Comparison of ENCODE assay signal across 13 cellular contexts in genomic region chr3:175121225-175121624, GRCh38.
DNase-seq lines count a peak whose midpoint lies in the region; ATAC-seq and TF ChIP-seq lines count a peak whose summit lies in the region.
"Had no signal": no experiment of that assay in that cellular context is flagged by ENCODE, and none has a peak within 500 bp of the region (broad histone marks: within the 10 kb centered on the region; RNA-seq: fewer than 3 reads in every experiment).

No MANE protein-coding gene starts in this region.

- H3K4me2 ChIP-seq in Karpas-422 (ENCODE audit: low read depth, low read length, poor library complexity, severe bottlenecking): no peak overlapping the region
- H3K4me2 ChIP-seq in neural progenitor cell: no peak overlapping the region

- DNase-seq in DMS 273 (lab: John Stamatoyannopoulos, UW; ENCODE audit: unreplicated experiment) (peak; percentile 17), DMS 273 treated with DMSO at 0.1 percent for 48 hours (lab: John Stamatoyannopoulos, UW) (no peak), Karpas-422 (peak; percentile 43), colonic mucosa (peak; percentile 28), neural progenitor cell (ENCODE audit: low spot score) (peak; percentile 3), AG08395 (ENCODE audit: low spot score) (no peak)
- no peak for DNase-seq in activated CD4-positive, CD25-positive, alpha-beta regulatory T cell (lab: John Stamatoyannopoulos, UW)
- DNase-seq: 8988T; activated naive CD8-positive, alpha-beta T cell treated with anti-CD3 and anti-CD28 coated beads, Interleukin-2, amount 10 ng/mL, durations not matched to agents 7 days and 5 days; gastrocnemius medialis; naive thymus-derived CD4-positive, alpha-beta T cell had no signal

- H3K79me2 ChIP-seq in Karpas-422 (ENCODE audit: low read length) (no peaks in the 10 kb centered on the region), neural progenitor cell (ENCODE audit: low read depth) (no peaks in the 10 kb centered on the region)

- no peaks in the 10 kb centered on the region for H4K20me1 ChIP-seq in Karpas-422 (ENCODE audit: insufficient read depth, low read depth, low read length)
- H4K20me1 ChIP-seq in neural progenitor cell (ENCODE audit: low read depth): no peaks in the 10 kb centered on the region

- intact Hi-C loops in colonic mucosa (cut with DNase I): no loop called here

- H3K4me1 Mint-ChIP-seq in neural progenitor cell: no peaks in the 10 kb centered on the region
- H3K4me1 Mint-ChIP-seq: activated naive CD8-positive, alpha-beta T cell treated with anti-CD3 and anti-CD28 coated beads, Interleukin-2, amount 10 ng/mL, durations not matched to agents 7 days and 5 days; naive thymus-derived CD4-positive, alpha-beta T cell had no signal

- no peaks in the 10 kb centered on the region for H3K36me3 Mint-ChIP-seq in neural progenitor cell
- H3K36me3 Mint-ChIP-seq: activated naive CD8-positive, alpha-beta T cell treated with anti-CD3 and anti-CD28 coated beads, Interleukin-2, amount 10 ng/mL, durations not matched to agents 7 days and 5 days; naive thymus-derived CD4-positive, alpha-beta T cell had no signal

- no peak overlapping the region for H3K27ac ChIP-seq in Karpas-422 (ENCODE audit: low read length)
- H3K27ac ChIP-seq in colonic mucosa: no peak overlapping the region
- no peak overlapping the region for H3K27ac ChIP-seq in neural progenitor cell
- H3K27ac ChIP-seq: gastrocnemius medialis, thyroid gland had no signal

- H3K9me3 Mint-ChIP-seq in neural progenitor cell: peaks cover 9% of the 10 kb centered on the region

- no peak overlapping the region for H3K27ac Mint-ChIP-seq in neural progenitor cell
- H3K27ac Mint-ChIP-seq: activated naive CD8-positive, alpha-beta T cell treated with anti-CD3 and anti-CD28 coated beads, Interleukin-2, amount 10 ng/mL, durations not matched to agents 7 days and 5 days; naive thymus-derived CD4-positive, alpha-beta T cell had no signal

- no peaks in the 10 kb centered on the region for H3K9me2 ChIP-seq in Karpas-422 (replicated peaks; ENCODE audit: insufficient read depth, low read length)

- no peak overlapping the region for H3K4me3 ChIP-seq in Karpas-422 (ENCODE audit: low read length)
- no peak overlapping the region for H3K4me3 ChIP-seq in colonic mucosa
- no peak overlapping the region for H3K4me3 ChIP-seq in neural progenitor cell
- H3K4me3 ChIP-seq: gastrocnemius medialis, thyroid gland had no signal

- H3K4me3 Mint-ChIP-seq in neural progenitor cell: no peak overlapping the region
- H3K4me3 Mint-ChIP-seq: activated naive CD8-positive, alpha-beta T cell treated with anti-CD3 and anti-CD28 coated beads, Interleukin-2, amount 10 ng/mL, durations not matched to agents 7 days and 5 days; naive thymus-derived CD4-positive, alpha-beta T cell had no signal

- no peaks in the 10 kb centered on the region for H3F3A ChIP-seq in neural progenitor cell (ENCODE audit: low read depth)

- H3K27me3 Mint-ChIP-seq in neural progenitor cell (ENCODE audit: insufficient read depth, low read depth): peaks cover 2% of the 10 kb centered on the region
- H3K27me3 Mint-ChIP-seq: activated naive CD8-positive, alpha-beta T cell treated with anti-CD3 and anti-CD28 coated beads, Interleukin-2, amount 10 ng/mL, durations not matched to agents 7 days and 5 days; naive thymus-derived CD4-positive, alpha-beta T cell had no signal

- H3K4me1 ChIP-seq in Karpas-422 (ENCODE audit: low read length): no peaks in the 10 kb centered on the region
- H3K4me1 ChIP-seq in colonic mucosa: no peaks in the 10 kb centered on the region
- H3K4me1 ChIP-seq in neural progenitor cell: no peaks in the 10 kb centered on the region
- H3K4me1 ChIP-seq: gastrocnemius medialis, thyroid gland had no signal

- no peak for TF ChIP-seq CTCF in colonic mucosa (IDR thresholded peaks at IDR 0.05)
- peak; percentile 51 for TF ChIP-seq CTCF in neural progenitor cell (IDR thresholded peaks at IDR 0.05)

- H3K27me3 ChIP-seq in Karpas-422 (ENCODE audit: low read length) (no peaks in the 10 kb centered on the region), colonic mucosa (no peaks in the 10 kb centered on the region), neural progenitor cell (no peaks in the 10 kb centered on the region)
- H3K27me3 ChIP-seq: gastrocnemius medialis, thyroid gland had no signal

- H3K36me3 ChIP-seq in Karpas-422 (ENCODE audit: insufficient read depth, low read length) (no peaks in the 10 kb centered on the region), colonic mucosa (no peaks in the 10 kb centered on the region), neural progenitor cell (no peaks in the 10 kb centered on the region)
- H3K36me3 ChIP-seq: gastrocnemius medialis, thyroid gland had no signal

- H2AFZ ChIP-seq in Karpas-422 (ENCODE audit: low read length): no peak overlapping the region
- H2AFZ ChIP-seq in neural progenitor cell (replicated peaks): no peak overlapping the region

- no peak for ATAC-seq in GM18909 (IDR thresholded peaks at IDR 0.05; ENCODE audit: poor library complexity, unreplicated experiment)
- ATAC-seq: gastrocnemius medialis; naive thymus-derived CD4-positive, alpha-beta T cell had no signal

- H3K9ac ChIP-seq in Karpas-422 (ENCODE audit: low read length) (no peak overlapping the region), colonic mucosa (ENCODE audit: low read depth in 2 of 2, low read length in 2 of 2) (no peak overlapping the region), neural progenitor cell (no peak overlapping the region)

- H3K9me3 ChIP-seq in Karpas-422 (ENCODE audit: low read length) (peaks cover 19% of the 10 kb centered on the region), colonic mucosa (no peaks in the 10 kb centered on the region), neural progenitor cell (ENCODE audit: low read depth) (no peaks in the 10 kb centered on the region)
- H3K9me3 ChIP-seq: gastrocnemius medialis, thyroid gland had no signal

Comparison
In these comparisons a context has a peak if more than half of its experiments do, and no peak if none do; other contexts are left out.
1. DNase-seq: peak in DMS 273 (single experiment), Karpas-422 (single experiment), colonic mucosa (single experiment) and neural progenitor cell (single experiment); none in DMS 273 treated with DMSO at 0.1 percent for 48 hours (single experiment), activated CD4-positive, CD25-positive, alpha-beta regulatory T cell (0 of 4) and AG08395 (single experiment).